Comparison of ENCODE assay signal across 8 cellular contexts in the genomic region with DNA sequence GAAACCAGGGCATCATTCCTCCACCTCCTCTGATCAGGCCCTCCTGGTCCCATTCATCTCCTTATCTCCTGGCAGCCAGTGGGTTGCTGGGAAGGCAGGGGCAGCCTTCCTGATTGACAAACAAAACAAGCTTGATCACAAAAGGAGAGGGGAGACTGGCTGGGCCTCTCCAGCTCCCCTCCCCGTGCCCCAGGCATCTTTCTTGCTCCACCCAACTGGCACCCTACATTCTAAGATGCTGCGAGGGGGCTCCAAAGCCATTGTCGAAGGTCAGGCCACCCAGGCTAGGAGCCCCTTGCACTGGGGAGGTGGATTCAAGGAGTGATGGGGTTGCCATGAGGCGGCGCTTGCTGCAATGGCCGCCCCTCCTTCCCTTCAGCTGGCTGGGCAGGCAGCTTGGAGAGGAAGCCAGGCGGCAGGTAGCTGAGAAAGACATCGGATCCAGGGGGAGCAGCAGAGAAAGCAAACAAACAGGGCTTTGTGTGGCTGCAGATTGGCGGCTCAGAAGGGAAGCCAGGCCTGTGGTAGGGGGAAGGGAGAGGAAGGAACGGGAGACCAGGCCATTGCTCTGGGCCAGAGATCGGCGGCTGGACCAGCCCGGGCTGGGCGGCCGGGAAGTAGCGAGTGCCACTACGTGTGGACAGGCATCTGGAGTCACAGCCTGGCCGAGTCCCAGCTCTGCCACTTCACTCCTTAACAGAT. TPM values are rescaled to one million over a fixed set of nuclear protein-coding genes. Genes with fewer than 3 reads are reported as not detected.
DNase-seq lines count a peak whose midpoint lies in the region; ATAC-seq and TF ChIP-seq lines count a peak whose summit lies in the region.

No MANE protein-coding gene starts in this region.

- ATAC-seq in SK-N-SH treated with all-trans-retinoic acid at 6 μM for 48 hours: peak; percentile 48
- no peak for ATAC-seq in GM18909 (IDR thresholded peaks at IDR 0.05; ENCODE audit: poor library complexity, unreplicated experiment)

- BruUV-seq in Calu3 (replicated peaks; lab: Mats Ljungman, UMichigan): no TSS peak

- peak overlapping the region; percentile 98 to 99 (median 98) for H3K27ac ChIP-seq in esophagus squamous epithelium

- no peaks in the 10 kb centered on the region for H3K27me3 ChIP-seq in esophagus squamous epithelium

- TF ChIP-seq POLR2A in esophagus squamous epithelium (IDR thresholded peaks at IDR 0.05): peak in 2 of 4 donors; percentile 14 to 42

- peak overlapping the region; percentile 75 for H3K4me3 ChIP-seq in LNCaP clone FGC (ENCODE audit: low read depth, low read length)
- peak overlapping the region in 3 of 4 donors; percentile 73 to 84 (median 75) for H3K4me3 ChIP-seq in esophagus squamous epithelium

- H3K27ac Mint-ChIP-seq in Calu3 (ENCODE audit: unreplicated experiment): peak overlapping the region; percentile 95
- peak overlapping the region; percentile 99 for H3K27ac Mint-ChIP-seq in neural crest cell (ENCODE audit: unreplicated experiment)

- H3K36me3 ChIP-seq in esophagus squamous epithelium: no peaks in the 10 kb centered on the region

- CTCF ChIA-PET in Calu3 (lab: Charles Lee): interaction anchor here (0.5 to 1.0 kb wide), 3 partner anchors 9 to 409 kb away, joined by 3 to 6 read pairs (median 3); no protein-coding TSS in a partner anchor

- H3K4me3 Mint-ChIP-seq in Calu3 (ENCODE audit: low read depth, unreplicated experiment): peak overlapping the region; percentile 74
- peak overlapping the region; percentile 93 for H3K4me3 Mint-ChIP-seq in neural crest cell

- H3K9me3 Mint-ChIP-seq in Calu3 (ENCODE audit: low read depth, unreplicated experiment) (no peaks in the 10 kb centered on the region), neural crest cell (no peaks in the 10 kb centered on the region)

- TF ChIP-seq CTCF in Calu3 (IDR thresholded peaks at IDR 0.05; ENCODE audit: unreplicated experiment) (no peak), LNCaP clone FGC (IDR thresholded peaks at IDR 0.05; ENCODE audit: control insufficient read depth, extremely low read depth, insufficient read depth) (0 out of 2 replicates have a peak, but pooled peaks have one; percentile 5), esophagus squamous epithelium (IDR thresholded peaks at IDR 0.05) (no peak), neural crest cell (conservative IDR thresholded peaks at IDR 0.05) (no peak)

- no peaks in the 10 kb centered on the region for H3K27me3 Mint-ChIP-seq in Calu3 (ENCODE audit: unreplicated experiment)
- H3K27me3 Mint-ChIP-seq in neural crest cell (ENCODE audit: low read depth): no peaks in the 10 kb centered on the region

- H3K4me1 Mint-ChIP-seq in Calu3 (ENCODE audit: low read depth, unreplicated experiment) (peaks cover 53% of the 10 kb centered on the region), neural crest cell (peaks cover 75% of the 10 kb centered on the region)

- peaks cover 60 to 97% (median 76%) of the 10 kb centered on the region in 3 donors for H3K4me1 ChIP-seq in esophagus squamous epithelium

- peak; percentile 64 for DNase-seq in Calu3
- DNase-seq in LNCaP clone FGC (ENCODE audit: low read depth): peak; percentile 84
- no peak for DNase-seq in esophagus squamous epithelium (lab: John Stamatoyannopoulos, UW)
- peak; percentile 54 for DNase-seq in neural crest cell (ENCODE audit: low read depth, low spot score)
- DNase-seq in D341Med (ENCODE audit: low spot score): no peak
- no peak for DNase-seq in Kasumi-1 (lab: John Stamatoyannopoulos, UW)

- no peaks in the 10 kb centered on the region for H3K9me3 ChIP-seq in esophagus squamous epithelium

- WGBS in esophagus squamous epithelium, 2 donors: 3 to 36% methylated on average over 6 to 9 of the region's 18 CpGs

- peaks cover 41% of the 10 kb centered on the region for H3K36me3 Mint-ChIP-seq in Calu3 (ENCODE audit: insufficient read depth, unreplicated experiment)
- no peaks in the 10 kb centered on the region for H3K36me3 Mint-ChIP-seq in neural crest cell (ENCODE audit: low read depth)

- intact Hi-C loops in Calu3 (cut with micrococcal nuclease; ENCODE audit: unreplicated experiment): loop anchor here (5.0 kb wide), 1 partner anchor 39 kb away; no protein-coding TSS in a partner anchor
- intact Hi-C loops in esophagus squamous epithelium (cut with DNase I): no loop called here

TF ChIP-seq in SK-N-SH treated with all-trans-retinoic acid at 6 μM for 48 hours, 23 proteins besides CTCF, POLR2A, EP300 and RAD21 (continues in another document):
- TF ChIP-seq ESRRG (CRISPR knock-in tag; IDR thresholded peaks at IDR 0.05) (no peak), OSR1 (CRISPR knock-in tag; IDR thresholded peaks at IDR 0.05) (no peak), ARNTL (CRISPR knock-in tag; IDR thresholded peaks at IDR 0.05; ENCODE audit: borderline replicate concordance, low read depth) (no peak), ZNF70 (CRISPR knock-in tag; IDR thresholded peaks at IDR 0.05) (no peak), CSDC2 (CRISPR knock-in tag; IDR thresholded peaks at IDR 0.05) (no peak), BACH2 (CRISPR knock-in tag; IDR thresholded peaks at IDR 0.05; ENCODE audit: borderline replicate concordance) (no peak), ZNF565 (CRISPR knock-in tag; conservative IDR thresholded peaks at IDR 0.05; ENCODE audit: low read depth) (no peak), RARB (CRISPR knock-in tag; IDR thresholded peaks at IDR 0.05) (no peak), ZNF8 (CRISPR knock-in tag; IDR thresholded peaks at IDR 0.05) (no peak), GLIS3 (CRISPR knock-in tag; IDR thresholded peaks at IDR 0.05) (no peak), SNAI2 (CRISPR knock-in tag; IDR thresholded peaks at IDR 0.05) (no peak), ZFP30 (CRISPR knock-in tag; IDR thresholded peaks at IDR 0.05) (no peak), ZFP3 (CRISPR knock-in tag; IDR thresholded peaks at IDR 0.05) (no peak)
- TF ChIP-seq, protein P1, sequence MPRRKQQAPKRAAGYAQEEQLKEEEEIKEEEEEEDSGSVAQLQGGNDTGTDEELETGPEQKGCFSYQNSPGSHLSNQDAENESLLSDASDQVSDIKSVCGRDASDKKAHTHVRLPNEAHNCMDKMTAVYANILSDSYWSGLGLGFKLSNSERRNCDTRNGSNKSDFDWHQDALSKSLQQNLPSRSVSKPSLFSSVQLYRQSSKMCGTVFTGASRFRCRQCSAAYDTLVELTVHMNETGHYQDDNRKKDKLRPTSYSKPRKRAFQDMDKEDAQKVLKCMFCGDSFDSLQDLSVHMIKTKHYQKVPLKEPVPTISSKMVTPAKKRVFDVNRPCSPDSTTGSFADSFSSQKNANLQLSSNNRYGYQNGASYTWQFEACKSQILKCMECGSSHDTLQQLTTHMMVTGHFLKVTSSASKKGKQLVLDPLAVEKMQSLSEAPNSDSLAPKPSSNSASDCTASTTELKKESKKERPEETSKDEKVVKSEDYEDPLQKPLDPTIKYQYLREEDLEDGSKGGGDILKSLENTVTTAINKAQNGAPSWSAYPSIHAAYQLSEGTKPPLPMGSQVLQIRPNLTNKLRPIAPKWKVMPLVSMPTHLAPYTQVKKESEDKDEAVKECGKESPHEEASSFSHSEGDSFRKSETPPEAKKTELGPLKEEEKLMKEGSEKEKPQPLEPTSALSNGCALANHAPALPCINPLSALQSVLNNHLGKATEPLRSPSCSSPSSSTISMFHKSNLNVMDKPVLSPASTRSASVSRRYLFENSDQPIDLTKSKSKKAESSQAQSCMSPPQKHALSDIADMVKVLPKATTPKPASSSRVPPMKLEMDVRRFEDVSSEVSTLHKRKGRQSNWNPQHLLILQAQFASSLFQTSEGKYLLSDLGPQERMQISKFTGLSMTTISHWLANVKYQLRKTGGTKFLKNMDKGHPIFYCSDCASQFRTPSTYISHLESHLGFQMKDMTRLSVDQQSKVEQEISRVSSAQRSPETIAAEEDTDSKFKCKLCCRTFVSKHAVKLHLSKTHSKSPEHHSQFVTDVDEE (CRISPR knock-in tag; IDR thresholded peaks at IDR 0.05): no peak
- TF ChIP-seq, protein P2, sequence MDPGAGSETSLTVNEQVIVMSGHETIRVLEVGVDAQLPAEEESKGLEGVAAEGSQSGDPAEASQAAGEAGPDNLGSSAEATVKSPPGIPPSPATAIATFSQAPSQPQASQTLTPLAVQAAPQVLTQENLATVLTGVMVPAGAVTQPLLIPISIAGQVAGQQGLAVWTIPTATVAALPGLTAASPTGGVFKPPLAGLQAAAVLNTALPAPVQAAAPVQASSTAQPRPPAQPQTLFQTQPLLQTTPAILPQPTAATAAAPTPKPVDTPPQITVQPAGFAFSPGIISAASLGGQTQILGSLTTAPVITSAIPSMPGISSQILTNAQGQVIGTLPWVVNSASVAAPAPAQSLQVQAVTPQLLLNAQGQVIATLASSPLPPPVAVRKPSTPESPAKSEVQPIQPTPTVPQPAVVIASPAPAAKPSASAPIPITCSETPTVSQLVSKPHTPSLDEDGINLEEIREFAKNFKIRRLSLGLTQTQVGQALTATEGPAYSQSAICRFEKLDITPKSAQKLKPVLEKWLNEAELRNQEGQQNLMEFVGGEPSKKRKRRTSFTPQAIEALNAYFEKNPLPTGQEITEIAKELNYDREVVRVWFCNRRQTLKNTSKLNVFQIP (CRISPR knock-in tag; IDR thresholded peaks at IDR 0.05; ENCODE audit: borderline replicate concordance, low read depth): no peak
- TF ChIP-seq, protein P3, sequence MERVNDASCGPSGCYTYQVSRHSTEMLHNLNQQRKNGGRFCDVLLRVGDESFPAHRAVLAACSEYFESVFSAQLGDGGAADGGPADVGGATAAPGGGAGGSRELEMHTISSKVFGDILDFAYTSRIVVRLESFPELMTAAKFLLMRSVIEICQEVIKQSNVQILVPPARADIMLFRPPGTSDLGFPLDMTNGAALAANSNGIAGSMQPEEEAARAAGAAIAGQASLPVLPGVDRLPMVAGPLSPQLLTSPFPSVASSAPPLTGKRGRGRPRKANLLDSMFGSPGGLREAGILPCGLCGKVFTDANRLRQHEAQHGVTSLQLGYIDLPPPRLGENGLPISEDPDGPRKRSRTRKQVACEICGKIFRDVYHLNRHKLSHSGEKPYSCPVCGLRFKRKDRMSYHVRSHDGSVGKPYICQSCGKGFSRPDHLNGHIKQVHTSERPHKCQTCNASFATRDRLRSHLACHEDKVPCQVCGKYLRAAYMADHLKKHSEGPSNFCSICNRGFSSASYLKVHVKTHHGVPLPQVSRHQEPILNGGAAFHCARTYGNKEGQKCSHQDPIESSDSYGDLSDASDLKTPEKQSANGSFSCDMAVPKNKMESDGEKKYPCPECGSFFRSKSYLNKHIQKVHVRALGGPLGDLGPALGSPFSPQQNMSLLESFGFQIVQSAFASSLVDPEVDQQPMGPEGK (CRISPR knock-in tag; IDR thresholded peaks at IDR 0.05; ENCODE audit: borderline replicate concordance): no peak

RNA-seq across cellular contexts. Expression of a gene that starts 12.1 kb away (rescaled TPM):
- total RNA-seq in Calu3 (2022): 38.0 and 43.4 TPM in 2 replicates
- 10 to 100 TPM; 17.0 to 36.3 (median 22.3) TPM for total RNA-seq in esophagus squamous epithelium
- total RNA-seq in neural crest cell: 53.6 and 54.0 TPM in 2 replicates

Comparison
In these comparisons a context has a peak if more than half of its experiments do, and no peak if none do; other contexts are left out.
1. DNase-seq: peak in Calu3 (single experiment), LNCaP clone FGC (single experiment) and neural crest cell (single experiment); none in esophagus squamous epithelium (single experiment), D341Med (single experiment) and Kasumi-1 (0 of 2).